6 cellular contexts compared by ENCODE assay signal in the genomic region with DNA sequence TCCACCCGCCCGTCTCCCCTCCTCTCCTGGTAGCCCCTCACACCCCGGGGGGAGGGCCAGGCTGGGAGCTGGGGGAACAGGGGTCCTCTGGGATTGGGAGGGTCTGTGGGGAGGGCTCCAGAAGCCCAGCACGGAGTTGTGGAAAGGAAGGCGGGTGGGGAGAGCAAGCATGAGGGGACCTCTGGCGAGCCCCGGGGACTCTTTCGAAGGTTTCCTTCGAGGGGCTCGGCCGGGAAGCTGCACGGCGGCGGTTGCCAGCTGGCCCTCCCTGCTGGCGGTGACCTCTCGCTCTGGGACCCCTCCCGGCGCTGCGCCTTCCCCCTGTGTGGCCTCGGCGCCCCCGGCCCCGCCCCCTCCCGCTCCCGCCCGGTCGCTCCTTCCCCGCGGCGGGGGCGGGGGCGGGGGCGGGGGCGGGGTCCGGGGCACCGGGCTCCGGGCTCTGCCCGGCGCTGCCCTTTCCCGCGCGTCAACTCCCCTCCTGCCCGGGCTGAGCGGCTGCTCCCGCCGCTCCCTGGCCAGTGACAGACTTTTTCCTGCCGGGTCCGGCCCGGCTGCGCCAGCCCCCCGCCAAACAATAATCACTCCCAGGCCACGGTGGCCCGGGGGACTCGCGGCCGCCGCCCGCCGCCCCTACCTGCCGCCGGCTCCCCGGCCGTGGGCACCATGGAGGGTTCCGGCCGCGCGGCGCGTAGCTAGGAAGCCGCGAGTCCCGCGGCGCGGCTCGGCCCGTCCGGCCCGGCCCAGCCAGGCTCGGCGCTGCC.
DNase-seq lines count a peak whose midpoint lies in the region; ATAC-seq and TF ChIP-seq lines count a peak whose summit lies in the region.

No MANE protein-coding gene starts in this region.

- H3K4me3 ChIP-seq in AG10803 (ENCODE audit: low read length) (peak overlapping the region; percentile 73), RWPE2 (ENCODE audit: severe bottlenecking) (peak overlapping the region; percentile 65)

- H3K27me3 ChIP-seq in RWPE2 (ENCODE audit: insufficient read depth, poor library complexity, severe bottlenecking) = no peaks in the 10 kb centered on the region

- H3K4me1 ChIP-seq in RWPE2 (ENCODE audit: insufficient read depth, poor library complexity, severe bottlenecking) = peaks cover 13% of the 10 kb centered on the region

- no peak for DNase-seq in AG10803 (ENCODE audit: low read depth)
- no peak for DNase-seq in RWPE2 (ENCODE audit: low spot score)
- DNase-seq in left kidney (ENCODE audit: low read depth, low spot score) = peak; percentile 72
- no peak for DNase-seq in effector CD4-positive, alpha-beta T cell
- no peak for DNase-seq in COR-L47 (lab: John Stamatoyannopoulos, UW)

- H3K36me3 ChIP-seq in RWPE2 (ENCODE audit: low read depth) = no peaks in the 10 kb centered on the region

- H3K27ac ChIP-seq in RWPE2 (ENCODE audit: poor library complexity, severe bottlenecking) = peak overlapping the region; percentile 89

- TF ChIP-seq CTCF in AG10803 (conservative IDR thresholded peaks at IDR 0.05; ENCODE audit: low read length) (no peak), RWPE2 (IDR thresholded peaks at IDR 0.05; ENCODE audit: poor library complexity, severe bottlenecking) (no peak)

- no peaks in the 10 kb centered on the region for H3K9me3 ChIP-seq in RWPE2 (ENCODE audit: severe bottlenecking)

- ATAC-seq in RWPE2 (ENCODE audit: low read depth) (no peak), HG03520 (IDR thresholded peaks at IDR 0.05; ENCODE audit: unreplicated experiment) (no peak)
